ENCODE assay signal across 20 cellular contexts in the genomic region with DNA sequence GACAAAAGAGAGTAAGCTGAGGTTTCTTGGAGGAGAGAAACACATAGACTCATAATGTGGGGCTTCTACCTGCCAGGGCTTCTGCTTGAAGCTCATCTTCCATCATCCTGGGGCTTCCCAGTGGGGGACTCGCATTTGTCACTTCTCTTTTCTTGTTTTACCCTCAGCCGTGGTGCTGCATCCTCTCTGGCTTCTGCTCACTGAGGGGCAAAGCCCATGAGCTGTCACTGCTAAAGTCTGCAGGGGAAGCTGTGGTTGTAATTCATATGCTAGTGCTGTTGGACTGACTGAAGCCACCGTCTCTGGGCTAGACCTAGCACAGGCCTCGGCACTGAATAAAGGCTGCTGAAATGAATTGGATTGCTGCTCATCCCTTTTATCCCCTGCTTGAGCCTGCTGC.
A peak's percentile ranks its signal among the peaks of the same experiment; 100 is the strongest.
DNase-seq lines count a peak whose midpoint lies in the region; ATAC-seq and TF ChIP-seq lines count a peak whose summit lies in the region.
"Had no signal": no experiment of that assay in that cellular context is flagged by ENCODE, and none has a peak within 500 bp of the region (broad histone marks: within the 10 kb centered on the region; RNA-seq: fewer than 3 reads in every experiment).

No MANE protein-coding gene starts in this region.

- no peaks in the 10 kb centered on the region for H4K20me1 ChIP-seq in neural progenitor cell (ENCODE audit: low read depth)

- no peaks in the 10 kb centered on the region for H3K79me2 ChIP-seq in neural progenitor cell (ENCODE audit: low read depth)

- no peak overlapping the region for H3K9ac ChIP-seq in neural progenitor cell

- peaks cover 14% of the 10 kb centered on the region for H3K4me1 Mint-ChIP-seq in neural progenitor cell
- no peaks in the 10 kb centered on the region for H3K4me1 Mint-ChIP-seq in activated naive CD8-positive, alpha-beta T cell treated with anti-CD3 and anti-CD28 coated beads, Interleukin-2, amount 50 U/mL, for 24 hours
- H3K4me1 Mint-ChIP-seq: activated naive CD8-positive, alpha-beta T cell treated with anti-CD3 and anti-CD28 coated beads, Interleukin-2, amount 10 ng/mL, durations not matched to agents 7 days and 5 days had no signal

- H2AFZ ChIP-seq in neural progenitor cell (replicated peaks): peak overlapping the region; percentile 12

- no peaks in the 10 kb centered on the region for H3K27me3 ChIP-seq in neural progenitor cell
- H3K27me3 ChIP-seq: cardiac muscle cell, sigmoid colon had no signal

- peak; percentile 44 for DNase-seq in NOMO-1 treated with DMSO at 0.1 percent for 48 hours (lab: John Stamatoyannopoulos, UW; ENCODE audit: unreplicated experiment)
- DNase-seq in neural progenitor cell (ENCODE audit: low spot score): no peak
- DNase-seq in KBM-7: no peak
- no peak for DNase-seq in activated naive CD8-positive, alpha-beta T cell treated with anti-CD3 and anti-CD28 coated beads, Interleukin-2, amount 50 U/mL, for 24 hours
- DNase-seq in posterior cingulate gyrus: no peak
- DNase-seq: activated naive CD8-positive, alpha-beta T cell treated with anti-CD3 and anti-CD28 coated beads, Interleukin-2, amount 10 ng/mL, durations not matched to agents 7 days and 5 days; activated T-cell treated with anti-CD3 and anti-CD28 coated beads, Interleukin-2, amount 50 U/mL, for 24 hours; AML-193; dorsolateral prefrontal cortex; head of caudate nucleus; islet precursor cell; NCI-H1694; occipital lobe; sigmoid colon; stimulated activated CD4-positive, alpha-beta T cell treated with anti-CD3 and anti-CD28 coated beads, Interleukin-2, amount 100 ng/mL, for 48 hours had no signal

- ATAC-seq in GM18868 (IDR thresholded peaks at IDR 0.05; ENCODE audit: unreplicated experiment) (peak; percentile 83), HG02852 (IDR thresholded peaks at IDR 0.05; ENCODE audit: unreplicated experiment) (peak; percentile 85)
- no peak for ATAC-seq in activated naive CD8-positive, alpha-beta T cell treated with anti-CD3 and anti-CD28 coated beads, Interleukin-2, amount 50 U/mL, for 24 hours
- ATAC-seq: Panc1 had no signal

- H3K4me1 ChIP-seq in neural progenitor cell: peaks cover 28% of the 10 kb centered on the region
- H3K4me1 ChIP-seq: sigmoid colon had no signal

- no peaks in the 10 kb centered on the region for H3K27me3 Mint-ChIP-seq in neural progenitor cell (ENCODE audit: insufficient read depth, low read depth)
- H3K27me3 Mint-ChIP-seq in activated naive CD8-positive, alpha-beta T cell treated with anti-CD3 and anti-CD28 coated beads, Interleukin-2, amount 50 U/mL, for 24 hours: no peaks in the 10 kb centered on the region
- H3K27me3 Mint-ChIP-seq: activated naive CD8-positive, alpha-beta T cell treated with anti-CD3 and anti-CD28 coated beads, Interleukin-2, amount 10 ng/mL, durations not matched to agents 7 days and 5 days; activated T-cell treated with anti-CD3 and anti-CD28 coated beads, Interleukin-2, amount 50 U/mL, for 24 hours had no signal

- no peaks in the 10 kb centered on the region for H3K36me3 ChIP-seq in neural progenitor cell
- H3K36me3 ChIP-seq: cardiac muscle cell, sigmoid colon had no signal

- no peaks in the 10 kb centered on the region for H3F3A ChIP-seq in neural progenitor cell (ENCODE audit: low read depth)

- no peak overlapping the region for H3K4me3 ChIP-seq in neural progenitor cell
- H3K4me3 ChIP-seq: cardiac muscle cell, dorsolateral prefrontal cortex, sigmoid colon, SK-N-MC had no signal

- no peak overlapping the region for H3K4me3 Mint-ChIP-seq in neural progenitor cell
- H3K4me3 Mint-ChIP-seq in activated naive CD8-positive, alpha-beta T cell treated with anti-CD3 and anti-CD28 coated beads, Interleukin-2, amount 50 U/mL, for 24 hours: no peak overlapping the region
- H3K4me3 Mint-ChIP-seq: activated naive CD8-positive, alpha-beta T cell treated with anti-CD3 and anti-CD28 coated beads, Interleukin-2, amount 10 ng/mL, durations not matched to agents 7 days and 5 days; activated T-cell treated with anti-CD3 and anti-CD28 coated beads, Interleukin-2, amount 50 U/mL, for 24 hours had no signal

- H3K4me2 ChIP-seq in neural progenitor cell: no peak overlapping the region

- intact Hi-C loops in posterior cingulate gyrus (cut with DNase I): no loop called here

- no peak overlapping the region for H3K27ac ChIP-seq in neural progenitor cell
- H3K27ac ChIP-seq: cardiac muscle cell, dorsolateral prefrontal cortex, sigmoid colon, SK-N-MC had no signal

- in situ Hi-C loops in KBM-7 (cut with MboI; ENCODE audit: low pct_unique_long_range_greater_than_20kb, low sequenced_read_pairs): no loop called here

- no peaks in the 10 kb centered on the region for H3K36me3 Mint-ChIP-seq in neural progenitor cell
- H3K36me3 Mint-ChIP-seq in activated naive CD8-positive, alpha-beta T cell treated with anti-CD3 and anti-CD28 coated beads, Interleukin-2, amount 50 U/mL, for 24 hours (ENCODE audit: low read depth): no peaks in the 10 kb centered on the region
- H3K36me3 Mint-ChIP-seq: activated naive CD8-positive, alpha-beta T cell treated with anti-CD3 and anti-CD28 coated beads, Interleukin-2, amount 10 ng/mL, durations not matched to agents 7 days and 5 days had no signal

- H3K9me3 ChIP-seq in neural progenitor cell (ENCODE audit: low read depth): no peaks in the 10 kb centered on the region
- H3K9me3 ChIP-seq: sigmoid colon had no signal

- H3K9me3 Mint-ChIP-seq in neural progenitor cell: no peaks in the 10 kb centered on the region
- no peaks in the 10 kb centered on the region for H3K9me3 Mint-ChIP-seq in activated naive CD8-positive, alpha-beta T cell treated with anti-CD3 and anti-CD28 coated beads, Interleukin-2, amount 50 U/mL, for 24 hours
- H3K9me3 Mint-ChIP-seq: activated naive CD8-positive, alpha-beta T cell treated with anti-CD3 and anti-CD28 coated beads, Interleukin-2, amount 10 ng/mL, durations not matched to agents 7 days and 5 days; activated T-cell treated with anti-CD3 and anti-CD28 coated beads, Interleukin-2, amount 50 U/mL, for 24 hours had no signal

- TF ChIP-seq CTCF in neural progenitor cell (IDR thresholded peaks at IDR 0.05): no peak

- no peak overlapping the region for H3K27ac Mint-ChIP-seq in neural progenitor cell
- H3K27ac Mint-ChIP-seq in activated naive CD8-positive, alpha-beta T cell treated with anti-CD3 and anti-CD28 coated beads, Interleukin-2, amount 50 U/mL, for 24 hours: no peak overlapping the region
- H3K27ac Mint-ChIP-seq: activated naive CD8-positive, alpha-beta T cell treated with anti-CD3 and anti-CD28 coated beads, Interleukin-2, amount 10 ng/mL, durations not matched to agents 7 days and 5 days; activated T-cell treated with anti-CD3 and anti-CD28 coated beads, Interleukin-2, amount 50 U/mL, for 24 hours had no signal
